In the genomic region with DNA sequence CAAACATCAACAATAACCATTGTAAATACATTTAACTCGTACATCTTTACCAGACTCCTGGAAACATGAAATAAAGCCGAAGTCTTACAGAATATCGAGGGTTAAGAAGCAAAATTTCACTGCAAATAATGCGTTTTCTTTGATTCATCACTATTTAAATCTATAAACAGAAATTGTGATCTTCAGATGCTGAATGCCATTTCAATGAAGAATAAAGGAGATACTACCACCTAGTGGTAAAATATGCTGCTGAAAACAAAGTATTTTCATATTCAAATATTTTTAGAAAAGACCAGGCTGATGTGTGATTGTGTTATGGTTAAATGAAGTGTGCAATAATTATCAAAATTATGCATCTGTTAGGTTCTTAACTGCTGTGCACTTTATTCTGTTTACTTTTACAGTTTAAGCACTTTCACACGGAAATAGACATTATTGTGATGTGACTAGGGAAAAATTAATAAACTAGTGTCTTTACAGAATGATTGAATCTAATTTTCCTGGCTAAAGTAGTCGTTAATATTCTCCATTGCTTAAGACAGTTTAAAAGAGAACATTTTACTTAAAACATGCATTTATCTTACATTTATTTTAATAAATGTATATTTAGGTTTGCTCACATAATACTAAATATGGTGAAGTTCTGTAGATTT, we compare ENCODE assay signal across 8 cellular contexts.
DNase-seq lines count a peak whose midpoint lies in the region; ATAC-seq, FAIRE-seq and TF ChIP-seq lines count a peak whose summit lies in the region.

No MANE protein-coding gene starts in this region.

- peak in 7 of 9 donors; percentile 37 to 67 (median 52) for TF ChIP-seq CTCF in heart right ventricle (IDR thresholded peaks at IDR 0.05)
- peak in 3 of 5 experiments; percentile 13 to 53 (median 36) for TF ChIP-seq CTCF in tibial nerve (IDR thresholded peaks at IDR 0.05)
- TF ChIP-seq CTCF in omental fat pad (IDR thresholded peaks at IDR 0.05) = no peak

- H3K9me3 ChIP-seq in heart right ventricle (no peaks in the 10 kb centered on the region), tibial nerve (no peaks in the 10 kb centered on the region)

- no peaks in the 10 kb centered on the region for H3K27me3 ChIP-seq in heart right ventricle
- H3K27me3 ChIP-seq in tibial nerve = no peaks in the 10 kb centered on the region

- TF ChIP-seq POLR2A in tibial nerve (IDR thresholded peaks at IDR 0.05) = no peak

- H3K36me3 ChIP-seq in heart right ventricle = no peaks in the 10 kb centered on the region
- H3K36me3 ChIP-seq in tibial nerve = no peaks in the 10 kb centered on the region

- ATAC-seq in heart right ventricle (no peak), left ventricle myocardium superior (no peak), GM18907 (IDR thresholded peaks at IDR 0.05; ENCODE audit: unreplicated experiment) (no peak), omental fat pad (ENCODE audit: low FRiP score) (no peak)

- WGBS in heart right ventricle, 2 donors = 32 to 41% methylated on average over 6 of the region's 6 CpGs
- WGBS in tibial nerve, 2 donors = 28% methylated on average over 6 of the region's 6 CpGs

- DNase-seq in heart right ventricle (no peak), left ventricle myocardium superior (no peak), NCI-H82 (lab: John Stamatoyannopoulos, UW) (peak; percentile 4), tibial nerve (ENCODE audit: low spot score in 2 of 2) (no peak), omental fat pad (ENCODE audit: low spot score) (no peak), islet precursor cell (no peak)

- no peaks in the 10 kb centered on the region for H3K4me1 ChIP-seq in heart right ventricle
- peaks cover 0 to 4% (median 0%) of the 10 kb centered on the region in 4 donors for H3K4me1 ChIP-seq in tibial nerve

- intact Hi-C loops in heart right ventricle (cut with DNase I) (loop anchor here in 2 of 10 donors (10.0 kb wide), 1 partner anchor 659 kb away; no protein-coding TSS in a partner anchor), left ventricle myocardium superior (cut with micrococcal nuclease) (no loop called here)

- TF ChIP-seq EP300 in tibial nerve (IDR thresholded peaks at IDR 0.05) = no peak

- no peak overlapping the region for H3K4me3 ChIP-seq in heart right ventricle
- no peak overlapping the region for H3K4me3 ChIP-seq in tibial nerve

- FAIRE-seq in endometrium (lab: Jason Lieb, UNC) = peak; percentile 92

- H3K27ac ChIP-seq in heart right ventricle (no peak overlapping the region), tibial nerve (no peak overlapping the region)

Comparison
In these comparisons a context has a peak if more than half of its experiments do, and no peak if none do; other contexts are left out.
1. CTCF ChIP-seq: peak in heart right ventricle (7 of 9) and tibial nerve (3 of 5); none in omental fat pad (0 of 3).